ENCODE assay signal across 22 cellular contexts in genomic region chr9:120603601-120604000, GRCh38.
"Had no signal": no experiment of that assay in that cellular context is flagged by ENCODE, and none has a peak within 500 bp of the region (broad histone marks: within the 10 kb centered on the region; RNA-seq: fewer than 3 reads in every experiment).

No MANE protein-coding gene starts in this region.

- DNase-seq: activated CD4-positive, alpha-beta T cell treated with anti-CD3 and anti-CD28 coated beads for 48 hours; activated CD4-positive, alpha-beta T cell treated with anti-CD3 and anti-CD28 coated beads, Interleukin-2, amount 50 U/mL, for 4 hours; activated CD4-positive, CD25-positive, alpha-beta regulatory T cell treated with anti-CD3 and anti-CD28 coated beads, Interleukin-2, amount 50 U/mL, for 72 hours; activated CD8-positive, alpha-beta memory T cell treated with anti-CD3 and anti-CD28 coated beads, Interleukin-2, amount 50 U/mL, for 48 hours; activated CD8-positive, alpha-beta T cell treated with anti-CD3 and anti-CD28 coated beads, Interleukin-2, amount 10 ng/mL, durations not matched to agents 7 days and 5 days; activated naive CD4-positive, alpha-beta T cell; activated T-cell treated with anti-CD3 and anti-CD28 coated beads, Interleukin-2, amount 50 U/mL, for 1 hour; aorta; caudate nucleus; KBM-7; NCI-H1092; NCI-H2029; NCI-H2107; NCI-H2171 treated with DMSO at 0.1 percent for 48 hours; NCI-H226; NCI-H526; PC-3; SHP77; T-helper 17 cell; T-helper 9 cell had no signal

- H3K27ac Mint-ChIP-seq: activated CD8-positive, alpha-beta T cell treated with anti-CD3 and anti-CD28 coated beads, Interleukin-2, amount 10 ng/mL, durations not matched to agents 7 days and 5 days; activated naive CD4-positive, alpha-beta T cell treated with anti-CD3 and anti-CD28 coated beads, Interleukin-2, amount 50 U/mL, for 24 hours; T-helper 17 cell; WTC11 had no signal

- H3K9me3 Mint-ChIP-seq: activated naive CD4-positive, alpha-beta T cell treated with anti-CD3 and anti-CD28 coated beads, Interleukin-2, amount 50 U/mL, for 24 hours; WTC11 had no signal

- H3K4me1 Mint-ChIP-seq: activated naive CD4-positive, alpha-beta T cell treated with anti-CD3 and anti-CD28 coated beads, Interleukin-2, amount 50 U/mL, for 24 hours; WTC11 had no signal

- ATAC-seq: activated CD8-positive, alpha-beta T cell treated with anti-CD3 and anti-CD28 coated beads, Interleukin-2, amount 10 ng/mL, durations not matched to agents 7 days and 5 days; PC-3; T-helper 17 cell; WTC11 had no signal

- H3K27me3 Mint-ChIP-seq: activated naive CD4-positive, alpha-beta T cell treated with anti-CD3 and anti-CD28 coated beads, Interleukin-2, amount 50 U/mL, for 24 hours; T-helper 17 cell had no signal

- H3K4me3 Mint-ChIP-seq: activated CD8-positive, alpha-beta T cell treated with anti-CD3 and anti-CD28 coated beads, Interleukin-2, amount 10 ng/mL, durations not matched to agents 7 days and 5 days; activated naive CD4-positive, alpha-beta T cell treated with anti-CD3 and anti-CD28 coated beads, Interleukin-2, amount 50 U/mL, for 24 hours; T-helper 17 cell; WTC11 had no signal

- H3K36me3 Mint-ChIP-seq: WTC11 had no signal
